In genomic region chr4:112517067-112517588, GRCh38 we compare ENCODE assay signal across 8 cellular contexts. TPM values are rescaled to one million over a fixed set of nuclear protein-coding genes. Genes with fewer than 3 reads are reported as not detected.
DNase-seq lines count a peak whose midpoint lies in the region; ATAC-seq and TF ChIP-seq lines count a peak whose summit lies in the region.

No MANE protein-coding gene starts in this region.

- H3K27me3 ChIP-seq in H7 (ENCODE audit: control insufficient read depth, insufficient read depth, low read length) (peaks cover 100% of the 10 kb centered on the region), SJSA1 (replicated peaks) (peaks cover 78% of the 10 kb centered on the region), lower lobe of right lung (ENCODE audit: low read depth) (peaks cover 100% of the 10 kb centered on the region)

- no peak for TF ChIP-seq CTCF in lower lobe of right lung (IDR thresholded peaks at IDR 0.05)

- no peak overlapping the region for H3K27ac ChIP-seq in SJSA1
- no peak overlapping the region for H3K27ac ChIP-seq in lower lobe of right lung

- peak; percentile 53 for DNase-seq in NCI-H1092 treated with DMSO at 0.1 percent for 48 hours (lab: John Stamatoyannopoulos, UW)
- no peak for DNase-seq in NCI-H1092 (lab: John Stamatoyannopoulos, UW)
- DNase-seq in H7: peak; percentile 67
- DNase-seq in SJSA1 (ENCODE audit: low read depth in 1 of 2, low spot score in 2 of 2): peak in 1 of 2 experiments; percentile 43
- DNase-seq in lower lobe of right lung: no peak
- no peak for DNase-seq in COLO829 (ENCODE audit: low spot score)
- no peak for DNase-seq in OCI-M1 (lab: John Stamatoyannopoulos, UW)
- no peak for DNase-seq in cerebellar nuclear complex (lab: John Stamatoyannopoulos, UW)

- intact Hi-C loops in lower lobe of right lung (cut with DNase I): no loop called here

- no peak overlapping the region for H3K4me3 ChIP-seq in H7 (ENCODE audit: insufficient read depth, low read depth, low read length)
- 0 out of 2 replicates have a peak overlapping the region, but pooled peaks have one; percentile 13 for H3K4me3 ChIP-seq in SJSA1
- peak overlapping the region; percentile 59 for H3K4me3 ChIP-seq in lower lobe of right lung

- H3K4me1 ChIP-seq in SJSA1 (replicated peaks) (peaks cover 28% of the 10 kb centered on the region), lower lobe of right lung (peaks cover 35% of the 10 kb centered on the region)

- H3K36me3 ChIP-seq in H7 (replicated peaks; ENCODE audit: control insufficient read depth, insufficient read depth, low read length) (no peaks in the 10 kb centered on the region), SJSA1 (no peaks in the 10 kb centered on the region), lower lobe of right lung (no peaks in the 10 kb centered on the region)

- H3K9me3 ChIP-seq in SJSA1 (replicated peaks) (no peaks in the 10 kb centered on the region), lower lobe of right lung (no peaks in the 10 kb centered on the region)

- no peak for ATAC-seq in lower lobe of right lung

RNA-seq across cellular contexts. Expression of gene NEUROG2, which starts 1.1 kb away (rescaled TPM):
- total RNA-seq in H7 (2014; rRNA removed; shearing (Covaris generic)): not detected in 2 replicates
- 0.03 TPM in 1 of 2 replicates, not detected in the other for total RNA-seq in SJSA1 (2014; rRNA removed; shearing (Covaris generic))
- total RNA-seq in lower lobe of right lung: not detected

Comparison
In these comparisons a context has a peak if more than half of its experiments do, and no peak if none do; other contexts are left out.
1. DNase-seq: peak in NCI-H1092 treated with DMSO at 0.1 percent for 48 hours (single experiment) and H7 (single experiment); none in NCI-H1092 (single experiment), lower lobe of right lung (single experiment), COLO829 (single experiment), OCI-M1 (single experiment) and cerebellar nuclear complex (0 of 2).